ENCODE assay signal across 13 cellular contexts in the genomic region with DNA sequence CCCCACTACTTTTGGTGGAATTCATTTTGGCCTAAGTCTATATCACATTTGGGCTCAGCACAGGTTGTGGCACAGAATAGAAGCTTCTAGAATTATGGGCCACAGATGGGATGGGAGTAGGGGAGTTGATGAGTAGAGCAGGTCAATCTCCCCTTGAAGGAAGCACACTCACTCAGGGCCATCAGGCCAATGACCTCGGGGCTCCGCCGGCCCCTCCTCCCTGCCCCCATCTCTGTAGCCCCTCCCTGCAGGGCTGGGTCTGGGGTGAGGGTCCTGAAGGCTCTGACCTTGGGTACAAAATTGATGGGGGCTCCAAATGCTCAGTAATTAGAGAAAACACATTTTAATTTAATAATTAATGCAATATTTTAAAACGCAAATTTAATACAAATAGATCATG. TPM values are rescaled to one million over a fixed set of nuclear protein-coding genes. Genes with fewer than 3 reads are reported as not detected.
"Had no signal": no experiment of that assay in that cellular context is flagged by ENCODE, and none has a peak within 500 bp of the region (broad histone marks: within the 10 kb centered on the region; RNA-seq: fewer than 3 reads in every experiment).

No MANE protein-coding gene starts in this region.

RNA-seq across cellular contexts. Expression of a gene that starts 3.3 kb away (rescaled TPM):
- total RNA-seq: activated naive CD4-positive, alpha-beta T cell treated with anti-CD3 and anti-CD28 coated beads for 36 hours; activated naive CD4-positive, alpha-beta T cell treated with anti-CD3 and anti-CD28 coated beads, Interleukin-2, amount 50 U/mL, for 72 hours; activated naive CD8-positive, alpha-beta T cell treated with anti-CD3 and anti-CD28 coated beads for 36 hours; activated naive CD8-positive, alpha-beta T cell treated with anti-CD3 and anti-CD28 coated beads, Interleukin-2, amount 10 ng/mL, durations not matched to agents 7 days and 5 days; activated T-helper 1 cell treated with anti-CD3 and anti-CD28 coated beads, Interleukin-12 subunit alpha, Interleukin-12 subunit beta, Interleukin-2, Interleukin-4 antibody, amounts not matched to agents 30 ng/mL and 10 ng/mL and 1 ng/mL, durations not matched to agents 14 hours and 24 hours and 36 hours; activated T-helper 17 cell treated with anti-CD3 and anti-CD28 coated beads, Interleukin-2, amount 50 U/mL, for 72 hours; activated T-helper 2 cell treated with anti-CD3 and anti-CD28 coated beads, Interferon-gamma antibody, Interleukin-2, Interleukin-4, amounts not matched to agents 10 μg/mL and 5 μg/mL and 100 μg/mL, durations not matched to agents 14 hours and 24 hours and 36 hours; ascending aorta; astrocyte; body of pancreas; bronchial epithelial cell; cardiac muscle cell; cerebellum had no signal
- polyA plus RNA-seq: cardiac muscle cell had no signal

RNA-seq across cellular contexts. Expression of a gene that starts 21.5 kb away (rescaled TPM):
- total RNA-seq: bronchial epithelial cell, cerebellum had no signal
